Comparison of ENCODE assay signal across 34 cellular contexts in the genomic region with DNA sequence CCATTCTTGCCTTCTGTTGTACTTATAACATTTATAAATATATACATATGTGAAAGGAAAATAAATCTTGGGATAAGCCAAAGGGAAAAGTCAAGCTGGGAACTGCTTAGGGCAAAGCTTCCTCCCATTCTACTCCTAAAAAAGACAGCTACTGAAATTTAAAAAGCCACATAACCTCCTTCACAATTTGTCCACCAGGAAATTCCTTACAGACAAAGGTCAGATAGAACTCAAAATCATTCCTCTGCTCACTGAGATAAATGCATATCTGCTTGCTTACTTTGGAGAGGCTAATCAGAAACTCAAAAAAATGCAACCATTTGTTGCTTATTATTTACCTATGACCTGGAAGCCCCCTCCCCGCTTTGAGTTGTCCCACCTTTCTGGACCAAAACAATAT.
"Had no signal": no experiment of that assay in that cellular context is flagged by ENCODE, and none has a peak within 500 bp of the region (broad histone marks: within the 10 kb centered on the region; RNA-seq: fewer than 3 reads in every experiment).

No MANE protein-coding gene starts in this region.

- H3K4me3 ChIP-seq: MG63 had no signal

- H3K27me3 ChIP-seq: MG63 had no signal

- H3K27ac ChIP-seq: KMS-11 had no signal

- H3K9me3 ChIP-seq: MG63 had no signal

- H3K9ac ChIP-seq: KMS-11 had no signal

- H3K36me3 ChIP-seq: MG63 had no signal

- H3K4me2 ChIP-seq: KMS-11 had no signal

- DNase-seq: Karpas-422, Kasumi-1, KG1, MG63, MM.1S, MV-4-11, NCI-H1048, NCI-H1092, NCI-H1092 treated with DMSO at 0.1 percent for 48 hours, NCI-H1105, NCI-H1105 treated with DMSO at 0.1 percent for 48 hours, NCI-H1417, NCI-H1417 treated with DMSO at 0.1 percent for 48 hours, NCI-H1436, NCI-H1436 treated with DMSO at 0.1 percent for 48 hours, NCI-H1694, NCI-H1694 treated with DMSO at 0.1 percent for 48 hours, NCI-H187, NCI-H187 treated with DMSO at 0.1 percent for 48 hours, NCI-H1930, NCI-H2029, NCI-H2029 treated with DMSO at 0.1 percent for 48 hours, NCI-H2081, NCI-H2081 treated with DMSO at 0.1 percent for 48 hours, NCI-H2107, NCI-H2171, NCI-H2171 treated with DMSO at 0.1 percent for 48 hours, NCI-H2227 treated with DMSO at 0.1 percent for 48 hours, NCI-H226, NCI-H345, NCI-H446, NCI-H446 treated with DMSO at 0.1 percent for 48 hours, NCI-H510A had no signal
